In the genomic region with DNA sequence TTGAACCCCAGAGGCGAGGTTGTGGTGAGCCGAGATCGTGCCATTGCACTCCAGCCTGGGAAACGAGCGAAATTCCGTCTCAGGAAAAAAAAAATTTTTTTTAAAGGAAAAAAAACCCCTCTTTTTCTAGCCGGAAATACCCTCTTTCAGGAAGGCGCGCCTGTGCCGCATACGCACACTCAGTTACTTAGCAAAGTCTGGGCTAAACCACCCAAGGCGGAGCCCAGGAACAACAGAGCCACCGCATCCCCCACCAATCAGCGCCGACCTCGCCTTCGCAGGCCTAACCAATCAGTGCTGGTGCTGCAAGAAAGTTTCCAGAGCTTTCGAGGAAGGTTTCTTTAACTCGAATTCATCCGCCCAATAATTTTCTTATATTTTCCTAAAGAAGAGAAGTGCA, we compare ENCODE assay signal across 14 cellular contexts.
"Had no signal": no experiment of that assay in that cellular context is flagged by ENCODE, and none has a peak within 500 bp of the region (broad histone marks: within the 10 kb centered on the region; RNA-seq: fewer than 3 reads in every experiment).

No MANE protein-coding gene starts in this region.

- H3K27me3 Mint-ChIP-seq: activated CD4-positive, alpha-beta T cell treated with anti-CD3 and anti-CD28 coated beads, Interleukin-2, amount 10 ng/mL, durations not matched to agents 7 days and 5 days; type B pancreatic cell had no signal

- H3K4me1 ChIP-seq: adrenal gland, prostate gland, right atrium auricular region, stomach had no signal

- H3K27me3 ChIP-seq: adrenal gland, right atrium auricular region, stomach had no signal

- H3K4me3 Mint-ChIP-seq: activated CD4-positive, alpha-beta T cell treated with anti-CD3 and anti-CD28 coated beads, Interleukin-2, amount 10 ng/mL, durations not matched to agents 7 days and 5 days; neural crest cell; type B pancreatic cell had no signal

- H3K4me3 ChIP-seq: adrenal gland, prostate gland, right atrium auricular region, stomach had no signal

- ATAC-seq: activated naive CD4-positive, alpha-beta T cell treated with anti-CD3 and anti-CD28 coated beads, Interleukin-2, amount 50 U/mL, for 72 hours had no signal

- DNase-seq: activated CD4-positive, alpha-beta T cell treated with anti-CD3 and anti-CD28 coated beads, Interleukin-2, amount 10 ng/mL, durations not matched to agents 7 days and 5 days; activated CD8-positive, alpha-beta memory T cell treated with anti-CD3 and anti-CD28 coated beads for 24 hours; activated gamma-delta T cell; adrenal gland; cerebellar nuclear complex; effector CD8-positive, alpha-beta T cell; stimulated activated CD4-positive, alpha-beta T cell treated with anti-CD3 and anti-CD28 coated beads, Interleukin-15, amount 100 ng/mL, for 24 hours; stimulated activated CD4-positive, alpha-beta T cell treated with anti-CD3 and anti-CD28 coated beads, Interleukin-4, amount 100 ng/mL, for 1 hour; stomach had no signal

- H3K36me3 ChIP-seq: adrenal gland, prostate gland, right atrium auricular region, stomach had no signal

- H3K27ac Mint-ChIP-seq: activated CD4-positive, alpha-beta T cell treated with anti-CD3 and anti-CD28 coated beads, Interleukin-2, amount 10 ng/mL, durations not matched to agents 7 days and 5 days; activated naive CD4-positive, alpha-beta T cell treated with anti-CD3 and anti-CD28 coated beads, Interleukin-2, amount 50 U/mL, for 72 hours; type B pancreatic cell had no signal

- H3K4me1 Mint-ChIP-seq: activated CD4-positive, alpha-beta T cell treated with anti-CD3 and anti-CD28 coated beads, Interleukin-2, amount 10 ng/mL, durations not matched to agents 7 days and 5 days; neural crest cell had no signal

- H3K9me3 ChIP-seq: adrenal gland, prostate gland, right atrium auricular region had no signal

- H3K27ac ChIP-seq: adrenal gland, prostate gland, right atrium auricular region, stomach had no signal
